Comparison of ENCODE assay signal across 23 cellular contexts in genomic region chr4:158458271-158458895, GRCh38.
A peak's percentile ranks its signal among the peaks of the same experiment; 100 is the strongest.
DNase-seq lines count a peak whose midpoint lies in the region; ATAC-seq, FAIRE-seq and TF ChIP-seq lines count a peak whose summit lies in the region.
"Had no signal": no experiment of that assay in that cellular context is flagged by ENCODE, and none has a peak within 500 bp of the region (broad histone marks: within the 10 kb centered on the region; RNA-seq: fewer than 3 reads in every experiment).

No MANE protein-coding gene starts in this region.

- in situ Hi-C loops in mammary epithelial cell (cut with MboI; ENCODE audit: low sequenced_read_pairs in 2 of 2): no loop called here

- H4K91ac ChIP-seq in trophoblast cell (ENCODE audit: low read depth, low read length): peak overlapping the region; percentile 71

- no peaks in the 10 kb centered on the region for H3K9me3 Mint-ChIP-seq in stimulated activated effector memory CD8-positive, alpha-beta T cell treated with anti-CD3 and anti-CD28 coated beads, Interleukin-12 subunit alpha, Interleukin-12 subunit beta, amount 100 ng/mL, for 72 hours

- no peak overlapping the region for H3K4me3 Mint-ChIP-seq in stimulated activated effector memory CD8-positive, alpha-beta T cell treated with anti-CD3 and anti-CD28 coated beads, Interleukin-12 subunit alpha, Interleukin-12 subunit beta, amount 100 ng/mL, for 72 hours
- H3K4me3 Mint-ChIP-seq: CD4-positive, CD25-positive, alpha-beta regulatory T cell; CD8-positive, alpha-beta memory T cell had no signal

- CTCF ChIA-PET in RWPE1 (lab: Yijun Ruan, JAX) (no interaction called here), mammary epithelial cell (lab: Charles Lee; ENCODE audit: low non-redundant PET) (no interaction called here)

- POLR2A ChIA-PET in RWPE1 (lab: Yijun Ruan, JAX; ENCODE audit: low non-redundant PET): no interaction called here

- H3K79me1 ChIP-seq in trophoblast cell (ENCODE audit: low read length): no peaks in the 10 kb centered on the region

- H3K4me1 ChIP-seq in mammary epithelial cell (ENCODE audit: insufficient read depth, low read length) (peaks cover 53% of the 10 kb centered on the region), foreskin keratinocyte (peaks cover 34% of the 10 kb centered on the region), trophoblast cell (ENCODE audit: control insufficient read depth in 1 of 2, insufficient read depth in 2 of 2, low read length in 2 of 2) (peaks cover 0 to 3% of the 10 kb centered on the region in 2 experiments)
- H3K4me1 ChIP-seq: BE2C had no signal

- no peak overlapping the region for H3K23ac ChIP-seq in trophoblast cell (ENCODE audit: low read length)

- H4K12ac ChIP-seq in trophoblast cell (ENCODE audit: low read depth, low read length): no peak overlapping the region

- no peaks in the 10 kb centered on the region for H3K79me2 ChIP-seq in mammary epithelial cell (ENCODE audit: insufficient read depth, low read length)
- no peaks in the 10 kb centered on the region for H3K79me2 ChIP-seq in trophoblast cell (ENCODE audit: control insufficient read depth, insufficient read depth, low read length, poor library complexity)

- no peak overlapping the region for H2BK12ac ChIP-seq in trophoblast cell (ENCODE audit: low read length)

- 0% methylated on average over 2 of the region's 2 CpGs for WGBS in mammary epithelial cell (ENCODE audit: low coverage, missing lambda C conversion rate)
- no CpG with 5 or more reads among the region's 2 CpGs for WGBS in trophoblast cell (ENCODE audit: extremely low coverage, insufficient coverage, insufficient read length)

- intact Hi-C loops in mammary epithelial cell (cut with micrococcal nuclease): loop anchor here (2.0 kb wide), 1 partner anchor 120 kb away; no protein-coding TSS in a partner anchor

- H3K4me3 ChIP-seq in mammary epithelial cell (replicated peaks in 1 of 3; ENCODE audit: insufficient read depth in 1 of 3, low read depth in 2 of 3, low read length in 3 of 3) (no peak overlapping the region), trophoblast cell (ENCODE audit: low read depth, low read length) (no peak overlapping the region)
- H3K4me3 ChIP-seq: GM12878, GM23248 had no signal

- no peak for TF ChIP-seq CTCF in RWPE1 (conservative IDR thresholded peaks at IDR 0.05; ENCODE audit: low read depth)
- no peak for TF ChIP-seq CTCF in mammary epithelial cell (conservative IDR thresholded peaks at IDR 0.05 in 1 of 2, IDR thresholded peaks at IDR 0.05 in 1 of 2; ENCODE audit: extremely low read depth in 1 of 2, insufficient read depth in 1 of 2, low read depth in 1 of 2, low read length in 2 of 2)
- no peak for TF ChIP-seq CTCF in foreskin keratinocyte (conservative IDR thresholded peaks at IDR 0.05)

- H3K27ac ChIP-seq in RWPE1 (peak overlapping the region; percentile 79), mammary epithelial cell (ENCODE audit: insufficient read depth, low read depth, low read length) (peak overlapping the region; percentile 95), foreskin keratinocyte (peak overlapping the region; percentile 70), trophoblast cell (ENCODE audit: low read depth, low read length) (no peak overlapping the region)
- H3K27ac ChIP-seq: GM23248 had no signal

- H3K4me1 Mint-ChIP-seq in stimulated activated effector memory CD8-positive, alpha-beta T cell treated with anti-CD3 and anti-CD28 coated beads, Interleukin-12 subunit alpha, Interleukin-12 subunit beta, amount 100 ng/mL, for 72 hours: no peaks in the 10 kb centered on the region
- H3K4me1 Mint-ChIP-seq: CD4-positive, CD25-positive, alpha-beta regulatory T cell; CD8-positive, alpha-beta memory T cell had no signal

- H2AK5ac ChIP-seq in trophoblast cell (ENCODE audit: low read length): no peak overlapping the region

- dilution Hi-C loops in mammary epithelial cell (cut with HindIII; ENCODE audit: low sequenced_read_pairs): loop anchor here (5.0 kb wide), 1 partner anchor 74 kb away; no protein-coding TSS in a partner anchor

- H3K9ac ChIP-seq in mammary epithelial cell (ENCODE audit: insufficient read depth, low read length): peak overlapping the region; percentile 31
- H3K9ac ChIP-seq in trophoblast cell (ENCODE audit: low read length): no peak overlapping the region
- H3K9ac ChIP-seq: GM23248 had no signal

- H3K9me3 ChIP-seq in mammary epithelial cell (replicated peaks; ENCODE audit: insufficient read depth, low read length) (no peaks in the 10 kb centered on the region), trophoblast cell (ENCODE audit: insufficient read depth, low read depth, low read length) (no peaks in the 10 kb centered on the region)
- H3K9me3 ChIP-seq: BE2C had no signal

- peak overlapping the region; percentile 28 for H3K4me2 ChIP-seq in mammary epithelial cell (ENCODE audit: insufficient read depth, low read depth, low read length)
- no peak overlapping the region for H3K4me2 ChIP-seq in trophoblast cell (ENCODE audit: low read length)

- H3K27me3 ChIP-seq in mammary epithelial cell (ENCODE audit: insufficient read depth, low read length): no peaks in the 10 kb centered on the region
- H3K27me3 ChIP-seq in foreskin keratinocyte: no peaks in the 10 kb centered on the region
- no peaks in the 10 kb centered on the region for H3K27me3 ChIP-seq in trophoblast cell (ENCODE audit: insufficient read depth, low read length)
- H3K27me3 ChIP-seq: BE2C had no signal

- no peak for FAIRE-seq in urothelium cell line (lab: Jason Lieb, UNC)
- FAIRE-seq: A204.1, GM12878, GM19239, H54 had no signal

- H3K18ac ChIP-seq in trophoblast cell (ENCODE audit: low read length): no peak overlapping the region

- no peak for DNase-seq in RWPE1 (ENCODE audit: low spot score)
- DNase-seq in mammary epithelial cell: peak; percentile 90
- DNase-seq in foreskin keratinocyte: peak; percentile 96 to 97
- DNase-seq in trophoblast cell: no peak
- no peak for DNase-seq in NCI-H1436 (lab: John Stamatoyannopoulos, UW)
- DNase-seq in urothelium cell line (ENCODE audit: low spot score): no peak
- DNase-seq in stimulated activated effector memory CD8-positive, alpha-beta T cell treated with anti-CD3 and anti-CD28 coated beads, Interleukin-12 subunit alpha, Interleukin-12 subunit beta, amount 100 ng/mL, for 72 hours (ENCODE audit: low spot score in 2 of 2): no peak
- DNase-seq: ACHN; BE2C; C1 segment of cervical spinal cord; CD4-positive, CD25-positive, alpha-beta regulatory T cell; CD8-positive, alpha-beta memory T cell; COR-L47; DMS 273 treated with DMSO at 0.1 percent for 48 hours; DMS53; DND-41; HCEC 1CT had no signal

- peak; percentile 77 for ATAC-seq in foreskin keratinocyte
- ATAC-seq in GM18520 (IDR thresholded peaks at IDR 0.05; ENCODE audit: unreplicated experiment): no peak
- no peak for ATAC-seq in stimulated activated effector memory CD8-positive, alpha-beta T cell treated with anti-CD3 and anti-CD28 coated beads, Interleukin-12 subunit alpha, Interleukin-12 subunit beta, amount 100 ng/mL, for 72 hours
- ATAC-seq: GM12878 had no signal

- H2AFZ ChIP-seq in mammary epithelial cell (ENCODE audit: low read depth, low read length): peak overlapping the region; percentile 68
- no peak overlapping the region for H2AFZ ChIP-seq in trophoblast cell (ENCODE audit: insufficient read depth, low read length, poor library complexity)
- H2AFZ ChIP-seq: GM23248 had no signal

- no peak overlapping the region for H2BK120ac ChIP-seq in trophoblast cell (ENCODE audit: insufficient read depth, low read length, poor library complexity)

- no peaks in the 10 kb centered on the region for H4K20me1 ChIP-seq in mammary epithelial cell (ENCODE audit: insufficient read depth, low read length)

- H3K36me3 ChIP-seq in mammary epithelial cell (ENCODE audit: insufficient read depth, low read length) (no peaks in the 10 kb centered on the region), trophoblast cell (ENCODE audit: control insufficient read depth in 1 of 2, insufficient read depth in 2 of 2, low read length in 2 of 2) (no peaks in the 10 kb centered on the region)
- H3K36me3 ChIP-seq: BE2C had no signal

- H3K27ac Mint-ChIP-seq in stimulated activated effector memory CD8-positive, alpha-beta T cell treated with anti-CD3 and anti-CD28 coated beads, Interleukin-12 subunit alpha, Interleukin-12 subunit beta, amount 100 ng/mL, for 72 hours: no peak overlapping the region
- H3K27ac Mint-ChIP-seq: CD4-positive, CD25-positive, alpha-beta regulatory T cell; CD8-positive, alpha-beta memory T cell had no signal

- no TSS peak for BruUV-seq in mammary epithelial cell (replicated peaks; lab: Mats Ljungman, UMichigan)

- H3K4ac ChIP-seq in trophoblast cell (ENCODE audit: low read depth, low read length): no peak overlapping the region

- no peak overlapping the region for H4K8ac ChIP-seq in trophoblast cell (ENCODE audit: low read depth, low read length)

- H3K36me3 Mint-ChIP-seq in stimulated activated effector memory CD8-positive, alpha-beta T cell treated with anti-CD3 and anti-CD28 coated beads, Interleukin-12 subunit alpha, Interleukin-12 subunit beta, amount 100 ng/mL, for 72 hours: no peaks in the 10 kb centered on the region
- H3K36me3 Mint-ChIP-seq: CD4-positive, CD25-positive, alpha-beta regulatory T cell; CD8-positive, alpha-beta memory T cell had no signal

- H3K14ac ChIP-seq in trophoblast cell (ENCODE audit: low read length): no peak overlapping the region

- H2BK5ac ChIP-seq in trophoblast cell (ENCODE audit: low read depth, low read length, poor library complexity): no peak overlapping the region

Comparison
In these comparisons a context has a peak if more than half of its experiments do, and no peak if none do; other contexts are left out.
1. DNase-seq: peak in mammary epithelial cell (single experiment) and foreskin keratinocyte (2 of 2); none in RWPE1 (single experiment), trophoblast cell (0 of 2), NCI-H1436 (single experiment), urothelium cell line (single experiment) and stimulated activated effector memory CD8-positive, alpha-beta T cell treated with anti-CD3 and anti-CD28 coated beads, Interleukin-12 subunit alpha, Interleukin-12 subunit beta, amount 100 ng/mL, for 72 hours (0 of 2).